ENCODE assay signal across 8 cellular contexts in genomic region chr3:1082024-1082633, GRCh38. TPM values are rescaled to one million over a fixed set of nuclear protein-coding genes. Genes with fewer than 3 reads are reported as not detected.
A peak's percentile ranks its signal among the peaks of the same experiment; 100 is the strongest.
DNase-seq lines count a peak whose midpoint lies in the region; ATAC-seq and TF ChIP-seq lines count a peak whose summit lies in the region.

No MANE protein-coding gene starts in this region.

- no peaks in the 10 kb centered on the region for H3K9me2 ChIP-seq in SU-DHL-6 (replicated peaks; ENCODE audit: insufficient read depth, low read length)

- H3F3A ChIP-seq in SU-DHL-6 (ENCODE audit: insufficient read depth) = no peaks in the 10 kb centered on the region

- no peaks in the 10 kb centered on the region for H4K20me1 ChIP-seq in SU-DHL-6 (ENCODE audit: low read depth, low read length)

- DNase-seq in cardiac muscle cell (ENCODE audit: low read depth in 1 of 2, low spot score in 1 of 2) (peak; percentile 48 to 75), cardiac septum (ENCODE audit: low spot score) (no peak), hippocampal formation (lab: John Stamatoyannopoulos, UW) (peak; percentile 2 to 23), thyroid gland (peak; percentile 61 to 73), activated gamma-delta T cell (lab: John Stamatoyannopoulos, UW) (no peak), NCI-H226 (no peak)

- no peaks in the 10 kb centered on the region for H3K27me3 ChIP-seq in cardiac muscle cell
- H3K27me3 ChIP-seq in SU-DHL-6 (ENCODE audit: low read length) = no peaks in the 10 kb centered on the region
- H3K27me3 ChIP-seq in thyroid gland = no peaks in the 10 kb centered on the region

- H3K9ac ChIP-seq in SU-DHL-6 (ENCODE audit: low read length) = no peak overlapping the region

- TF ChIP-seq CTCF in cardiac muscle cell (IDR thresholded peaks at IDR 0.05; ENCODE audit: low read depth, low read length) (peak; percentile 52), SU-DHL-6 (IDR thresholded peaks at IDR 0.05; ENCODE audit: insufficient read depth, low read length, poor library complexity, severe bottlenecking) (peak; percentile 39), thyroid gland (IDR thresholded peaks at IDR 0.05) (peak; percentile 41 to 88 (median 76))

- H3K4me2 ChIP-seq in SU-DHL-6 (ENCODE audit: low read depth, low read length, poor library complexity, severe bottlenecking) = no peak overlapping the region

- no peak overlapping the region for H3K27ac ChIP-seq in cardiac muscle cell
- no peak overlapping the region for H3K27ac ChIP-seq in SU-DHL-6 (ENCODE audit: low read depth, low read length)
- no peak overlapping the region for H3K27ac ChIP-seq in thyroid gland

- intact Hi-C loops in cardiac septum (cut with DNase I) (loop anchor here (5.0 kb wide), 1 partner anchor 1935 kb away; no protein-coding TSS in a partner anchor), thyroid gland (cut with DNase I) (no loop called here)

- no peaks in the 10 kb centered on the region for H3K4me1 ChIP-seq in cardiac muscle cell (ENCODE audit: low read depth)
- no peaks in the 10 kb centered on the region for H3K4me1 ChIP-seq in thyroid gland

- WGBS in thyroid gland, 2 donors = 32 to 52% methylated on average over 2 of the region's 2 CpGs

- no peak for TF ChIP-seq POLR2A in thyroid gland (IDR thresholded peaks at IDR 0.05)

- no peak overlapping the region for H2AFZ ChIP-seq in SU-DHL-6 (ENCODE audit: low read depth, low read length, severe bottlenecking)

- H3K9me3 ChIP-seq in cardiac muscle cell (ENCODE audit: low read depth) = no peaks in the 10 kb centered on the region
- H3K9me3 ChIP-seq in SU-DHL-6 (ENCODE audit: insufficient read depth, low read length) = no peaks in the 10 kb centered on the region
- H3K9me3 ChIP-seq in thyroid gland = no peaks in the 10 kb centered on the region

- H3K36me3 ChIP-seq in cardiac muscle cell (no peaks in the 10 kb centered on the region), SU-DHL-6 (ENCODE audit: low read length) (no peaks in the 10 kb centered on the region), thyroid gland (no peaks in the 10 kb centered on the region)

- ATAC-seq in HG03280 (IDR thresholded peaks at IDR 0.05; ENCODE audit: unreplicated experiment) = peak; percentile 69

- no peaks in the 10 kb centered on the region for H3K79me2 ChIP-seq in SU-DHL-6 (ENCODE audit: insufficient read depth, low read length)

- no peak overlapping the region for H3K4me3 ChIP-seq in cardiac muscle cell
- H3K4me3 ChIP-seq in SU-DHL-6 (ENCODE audit: insufficient read depth, low read length, poor library complexity, severe bottlenecking) = no peak overlapping the region
- no peak overlapping the region for H3K4me3 ChIP-seq in thyroid gland (replicated peaks in 1 of 3)

RNA-seq across cellular contexts. Expression of gene CNTN6, which starts 10.7 kb away (rescaled TPM):
- total RNA-seq in cardiac muscle cell (0.21 TPM in 2 replicates), cardiac septum (0.16 TPM), thyroid gland (10 to 100 TPM in 1 of 4 donors, 1 to 10 TPM in 3; 7.7 to 16.4 (median 8.9) TPM)
- not detected in 2 replicates for polyA plus RNA-seq in cardiac muscle cell

Comparison
In these comparisons a context has a peak if more than half of its experiments do, and no peak if none do; other contexts are left out.
1. DNase-seq: peak in cardiac muscle cell (2 of 2), hippocampal formation (2 of 2) and thyroid gland (2 of 2); none in cardiac septum (single experiment), activated gamma-delta T cell (single experiment) and NCI-H226 (single experiment).
2. Peak in every context shown above with its lines, with median percentiles within 50 percentile points of each other: CTCF ChIP-seq.